In genomic region chr2:9554841-9555337, GRCh38 we compare ENCODE assay signal across 8 cellular contexts. TPM values are rescaled to one million over a fixed set of nuclear protein-coding genes. Genes with fewer than 3 reads are reported as not detected.
DNase-seq lines count a peak whose midpoint lies in the region; FAIRE-seq and TF ChIP-seq lines count a peak whose summit lies in the region.

No MANE protein-coding gene starts in this region.

- H3K27ac Mint-ChIP-seq in type B pancreatic cell, result peak overlapping the region; percentile 99

- peaks cover 56% of the 10 kb centered on the region for H3K79me2 ChIP-seq in endothelial cell of umbilical vein (ENCODE audit: control insufficient read depth, insufficient read depth, low read length)

- H3K36me3 ChIP-seq in endothelial cell of umbilical vein (ENCODE audit: control insufficient read depth in 2 of 2, extremely low read depth in 1 of 2, insufficient read depth in 2 of 2, low read length in 2 of 2) (no peaks in the 10 kb centered on the region), mucosa of stomach (ENCODE audit: control insufficient read depth, insufficient read depth, low read length) (no peaks in the 10 kb centered on the region)

- H3K4me3 ChIP-seq in endothelial cell of umbilical vein (replicated peaks in 1 of 3; ENCODE audit: insufficient read depth in 1 of 3, low read depth in 1 of 3, low read length in 3 of 3) (peak overlapping the region; percentile 43 to 89 (median 81)), mucosa of stomach (ENCODE audit: low read length) (peak overlapping the region; percentile 71)

- peak overlapping the region; percentile 62 for H3K4me2 ChIP-seq in endothelial cell of umbilical vein (ENCODE audit: insufficient read depth, low read length)

- POLR2A ChIA-PET in endothelial cell of umbilical vein (lab: Charles Lee), result interaction anchor here (1.8 to 2.1 kb wide), 2 partner anchors 70 to 76 kb away, joined by 8 to 11 read pairs; partner anchors contain the start of gene YWHAQ

- H3K4me1 Mint-ChIP-seq in type B pancreatic cell (ENCODE audit: unreplicated experiment), result peaks cover 38% of the 10 kb centered on the region

- H3K27me3 ChIP-seq in endothelial cell of umbilical vein (ENCODE audit: control insufficient read depth in 2 of 2, insufficient read depth in 2 of 2, low read length in 2 of 2) (no peaks in the 10 kb centered on the region), mucosa of stomach (ENCODE audit: control insufficient read depth, insufficient read depth, low read length) (no peaks in the 10 kb centered on the region)

- peak overlapping the region; percentile 84 for H3K27ac ChIP-seq in endothelial cell of umbilical vein (ENCODE audit: insufficient read depth, low read depth, low read length)

- in situ Hi-C loops in G401 (cut with HindIII; ENCODE audit: low sequenced_read_pairs), result no loop called here

- CTCF ChIA-PET in endothelial cell of umbilical vein (lab: Charles Lee), result interaction anchor here (0.9 to 2.7 kb wide), 9 partner anchors 10 to 429 kb away, joined by 3 to 21 read pairs (median 4); no protein-coding TSS in a partner anchor

- DNase-seq in G401 (ENCODE audit: low spot score), result peak; percentile 46
- DNase-seq in NCI-H1417 treated with DMSO at 0.1 percent for 48 hours (lab: John Stamatoyannopoulos, UW), result peak; percentile 22
- peak; percentile 33 to 34 for DNase-seq in activated CD4-positive, alpha-beta T cell treated with anti-CD3 and anti-CD28 coated beads for 4 hours
- peak; percentile 79 for DNase-seq in endothelial cell of umbilical vein (ENCODE audit: low read depth, low spot score)
- no peak for DNase-seq in type B pancreatic cell (ENCODE audit: extremely low spot score, unreplicated experiment)
- no peak for DNase-seq in posterior vena cava (ENCODE audit: low spot score)
- no peak for DNase-seq in GM20000 (ENCODE audit: low spot score)

- no peak for TF ChIP-seq CTCF in endothelial cell of umbilical vein (IDR thresholded peaks at IDR 0.05; ENCODE audit: extremely low read depth in 1 of 2, insufficient read depth in 1 of 2, low read depth in 1 of 2, low read length in 2 of 2)
- no peak for TF ChIP-seq CTCF in type B pancreatic cell (conservative IDR thresholded peaks at IDR 0.05)
- TF ChIP-seq CTCF in GM20000 (IDR thresholded peaks at IDR 0.05; ENCODE audit: extremely low read depth, missing control alignments), result no peak

- dilution Hi-C loops in endothelial cell of umbilical vein (cut with MboI; ENCODE audit: extremely low pct_ligation_motif_present, low sequenced_read_pairs), result no loop called here

- no TSS peak for BruUV-seq in endothelial cell of umbilical vein (replicated peaks; lab: Mats Ljungman, UMichigan)

- intact Hi-C loops in endothelial cell of umbilical vein (cut with micrococcal nuclease), result loop anchor here (5.0 kb wide), 1 partner anchor 48 kb away; no protein-coding TSS in a partner anchor
- intact Hi-C loops in posterior vena cava (cut with DNase I), result loop anchor here in 1 of 2 donors (10.0 kb wide), 2 partner anchors 70 to 140 kb away; no protein-coding TSS in a partner anchor

- H4K20me1 ChIP-seq in endothelial cell of umbilical vein (replicated peaks; ENCODE audit: control insufficient read depth, extremely low read depth, insufficient read depth, low read length), result no peaks in the 10 kb centered on the region

- peak overlapping the region; percentile 4 for H2AFZ ChIP-seq in endothelial cell of umbilical vein (ENCODE audit: low read depth, low read length)

- peak overlapping the region; percentile 98 for H3K4me3 Mint-ChIP-seq in type B pancreatic cell

- no peaks in the 10 kb centered on the region for H3K9me1 ChIP-seq in endothelial cell of umbilical vein (replicated peaks; ENCODE audit: control insufficient read depth, extremely low read depth, insufficient read depth, low read length)

- H3K4me1 ChIP-seq in endothelial cell of umbilical vein (ENCODE audit: control insufficient read depth, extremely low read depth, insufficient read depth, low read length) (peaks cover 28% of the 10 kb centered on the region), mucosa of stomach (ENCODE audit: control insufficient read depth, insufficient read depth, low read length) (peaks cover 6% of the 10 kb centered on the region)

- no peaks in the 10 kb centered on the region for H3K9me3 Mint-ChIP-seq in type B pancreatic cell

- H3K27me3 Mint-ChIP-seq in type B pancreatic cell, result no peaks in the 10 kb centered on the region

- peaks cover 4% of the 10 kb centered on the region for H3K36me3 Mint-ChIP-seq in type B pancreatic cell

- peak overlapping the region; percentile 91 for H3K9ac ChIP-seq in endothelial cell of umbilical vein (replicated peaks; ENCODE audit: extremely low read depth, insufficient read depth, low read length)
- peak overlapping the region; percentile 94 for H3K9ac ChIP-seq in mucosa of stomach (ENCODE audit: low read length)

- no peak for TF ChIP-seq POLR2A in endothelial cell of umbilical vein (IDR thresholded peaks at IDR 0.05; ENCODE audit: low read depth, low read length)

- H3K9me3 ChIP-seq in endothelial cell of umbilical vein (replicated peaks; ENCODE audit: control insufficient read depth, insufficient read depth, low read length), result no peaks in the 10 kb centered on the region
- no peaks in the 10 kb centered on the region for H3K9me3 ChIP-seq in mucosa of stomach (ENCODE audit: control insufficient read depth, low read length)

- FAIRE-seq in endothelial cell of umbilical vein (lab: Jason Lieb, UNC), result peak; percentile 82

TF ChIP-seq in endothelial cell of umbilical vein, 7 proteins besides CTCF, POLR2A, EP300 and RAD21:
- TF ChIP-seq GATA2 (IDR thresholded peaks at IDR 0.05; ENCODE audit: insufficient read depth, insufficient read length, low read depth, low read length) (no peak), FOS (IDR thresholded peaks at IDR 0.05; ENCODE audit: borderline replicate concordance, insufficient read depth, low read length) (no peak), EZH2 (IDR thresholded peaks at IDR 0.05; ENCODE audit: borderline replicate concordance, low read depth, low read length, severe bottlenecking) (no peak), MAX (IDR thresholded peaks at IDR 0.05; ENCODE audit: insufficient read depth, insufficient read length) (no peak), JUN (IDR thresholded peaks at IDR 0.05; ENCODE audit: borderline replicate concordance, insufficient read depth, insufficient read length, low read depth) (no peak), POLR2AphosphoS5 (IDR thresholded peaks at IDR 0.05; ENCODE audit: insufficient read depth, low read depth, low read length) (no peak), MYC (IDR thresholded peaks at IDR 0.05; ENCODE audit: low read depth, low read length) (no peak)
TF ChIP-seq in endothelial cell of umbilical vein: peak in this region for 0.

RNA-seq across cellular contexts. Expression of gene ADAM17, which starts 0.7 kb away (rescaled TPM):
- total RNA-seq in G401 (2014; rRNA removed; shearing (Covaris generic)), result 7.6 and 10.4 TPM in 2 replicates
- 52.9 and 57.1 TPM in 2 replicates for total RNA-seq in endothelial cell of umbilical vein
- polyA plus RNA-seq in endothelial cell of umbilical vein, result 9.3 and 10.6 TPM in 2 replicates
- 10.6 and 11.4 TPM in 2 replicates for polyA plus RNA-seq in endothelial cell of umbilical vein (2011; cell fraction: cytosol; rRNA removed)
- polyA plus RNA-seq in endothelial cell of umbilical vein (2011; cell fraction: nucleus; rRNA removed), result 20.4 and 22.4 TPM in 2 replicates
- polyA plus RNA-seq in endothelial cell of umbilical vein (2012), result 41.9 and 43.2 TPM in 2 replicates
- polyA minus RNA-seq in endothelial cell of umbilical vein, result 43.8 and 50.3 TPM in 2 replicates
- polyA minus RNA-seq in endothelial cell of umbilical vein (2011; cell fraction: cytosol; rRNA and poly(A)+ RNA removed), result 5.8 TPM
- polyA minus RNA-seq in endothelial cell of umbilical vein (2011; cell fraction: nucleus; rRNA and poly(A)+ RNA removed), result 30.7 and 41.5 TPM in 2 replicates
- 33.5 and 37.6 TPM in 2 replicates for total RNA-seq in type B pancreatic cell (ENCODE audit: low replicate concordance)
- total RNA-seq in posterior vena cava, result 10 to 100 TPM; 24.8 to 34.9 TPM

Comparison
In these comparisons a context has a peak if more than half of its experiments do, and no peak if none do; other contexts are left out.
1. DNase-seq: peak in G401 (single experiment), NCI-H1417 treated with DMSO at 0.1 percent for 48 hours (single experiment), activated CD4-positive, alpha-beta T cell treated with anti-CD3 and anti-CD28 coated beads for 4 hours (2 of 2) and endothelial cell of umbilical vein (single experiment); none in type B pancreatic cell (single experiment), posterior vena cava (single experiment) and GM20000 (single experiment).